Comparison of ENCODE assay signal across 37 cellular contexts in genomic region chr15:65925338-65925737, GRCh38. TPM values are rescaled to one million over a fixed set of nuclear protein-coding genes. Genes with fewer than 3 reads are reported as not detected.
A peak's percentile ranks its signal among the peaks of the same experiment; 100 is the strongest.
DNase-seq lines count a peak whose midpoint lies in the region; ATAC-seq, FAIRE-seq and TF ChIP-seq lines count a peak whose summit lies in the region.
"Had no signal": no experiment of that assay in that cellular context is flagged by ENCODE, and none has a peak within 500 bp of the region (broad histone marks: within the 10 kb centered on the region; RNA-seq: fewer than 3 reads in every experiment).

No MANE protein-coding gene starts in this region.

- H3K36me3 ChIP-seq in GM12878 (ENCODE audit: control insufficient read depth in 2 of 2, insufficient read depth in 2 of 2, low read length in 1 of 2) (no peaks in the 10 kb centered on the region; a peak in 1 of 4 replicates), K562 (ENCODE audit: control insufficient read depth, insufficient read depth, low read length) (no peaks in the 10 kb centered on the region)
- H3K36me3 ChIP-seq: BE2C; BLaER1; BLaER1 treated with 17β-estradiol and CSF1 and Interleukin-3, amounts not matched to agents 10 nM and 100 nM had no signal

- H3K4me3 Mint-ChIP-seq in activated CD8-positive, alpha-beta T cell treated with anti-CD3 and anti-CD28 coated beads, Interleukin-2, amount 10 ng/mL, durations not matched to agents 7 days and 5 days, result no peak overlapping the region
- H3K4me3 Mint-ChIP-seq: B cell; CD14-positive monocyte; CD4-positive, alpha-beta memory T cell; CD4-positive, alpha-beta T cell; CD4-positive, CD25-positive, alpha-beta regulatory T cell; CD8-positive, alpha-beta memory T cell; CD8-positive, alpha-beta T cell had no signal

- no peaks in the 10 kb centered on the region for H3K27me3 Mint-ChIP-seq in activated CD8-positive, alpha-beta T cell treated with anti-CD3 and anti-CD28 coated beads, Interleukin-2, amount 10 ng/mL, durations not matched to agents 7 days and 5 days (ENCODE audit: low read depth)
- H3K27me3 Mint-ChIP-seq: B cell; CD4-positive, alpha-beta memory T cell; CD4-positive, alpha-beta T cell; CD4-positive, CD25-positive, alpha-beta regulatory T cell; CD8-positive, alpha-beta memory T cell had no signal

- no peak for TF ChIP-seq POLR2A in GM12878 (IDR thresholded peaks at IDR 0.05; ENCODE audit: low read depth, low read length)
- TF ChIP-seq POLR2A in K562 (conservative IDR thresholded peaks at IDR 0.05), result no peak

- H3K4me1 ChIP-seq in GM12878 (ENCODE audit: control insufficient read depth, insufficient read depth, low read length) (peaks cover 18% of the 10 kb centered on the region), K562 (replicated peaks in 1 of 2; ENCODE audit: control insufficient read depth in 2 of 2, insufficient read depth in 2 of 2, low read length in 2 of 2) (peaks cover 0 to 11% of the 10 kb centered on the region in 2 experiments; a peak in 3 of 5 replicates)
- H3K4me1 ChIP-seq: A549, BE2C, Caco-2 had no signal

- RAD21 ChIA-PET in GM12878 (lab: Charles Lee; ENCODE audit: unreplicated experiment), result interaction anchor here (0.8 to 7.5 kb wide), 6 partner anchors 9 to 101 kb away, joined by 3 to 61 read pairs (median 4); partner anchors contain the start of gene RAB11A

- H3K27me3 ChIP-seq in GM12878 (replicated peaks in 1 of 2; ENCODE audit: control insufficient read depth in 2 of 2, insufficient read depth in 2 of 2, low read length in 1 of 2), result no peaks in the 10 kb centered on the region
- H3K27me3 ChIP-seq in K562 (ENCODE audit: control insufficient read depth in 2 of 2, insufficient read depth in 2 of 2, low read length in 2 of 2), result no peaks in the 10 kb centered on the region
- H3K27me3 ChIP-seq: BE2C; BLaER1; BLaER1 treated with 17β-estradiol and CSF1 and Interleukin-3, amounts not matched to agents 10 nM and 100 nM had no signal

- POLR2A ChIA-PET in GM12878 (lab: Charles Lee), result interaction anchor here (1.0 to 1.9 kb wide), 3 partner anchors 8 to 56 kb away, joined by 3 to 9 read pairs (median 5); partner anchors contain the start of gene RAB11A
- POLR2A ChIA-PET in K562 (lab: Yijun Ruan, JAX), result interaction anchor here (1.0 to 1.4 kb wide), 3 partner anchors 15 to 28 kb away, joined by 3 to 4 read pairs (median 4); no protein-coding TSS in a partner anchor
- POLR2A ChIA-PET in activated CD8-positive, alpha-beta T cell treated with anti-CD3 and anti-CD28 coated beads, Interleukin-2, amount 10 ng/mL, durations not matched to agents 7 days and 5 days (lab: Charles Lee), result interaction anchor here (0.6 kb wide), 1 partner anchor 1068 kb away, joined by 3 read pairs; no protein-coding TSS in a partner anchor

- H4K20me1 ChIP-seq in GM12878 (ENCODE audit: control insufficient read depth, insufficient read depth) (no peaks in the 10 kb centered on the region), K562 (replicated peaks; ENCODE audit: control insufficient read depth, insufficient read depth, low read length) (no peaks in the 10 kb centered on the region; the same call in 1 of the 2 replicates)

- H3K9me3 Mint-ChIP-seq in activated CD8-positive, alpha-beta T cell treated with anti-CD3 and anti-CD28 coated beads, Interleukin-2, amount 10 ng/mL, durations not matched to agents 7 days and 5 days (ENCODE audit: insufficient read depth), result no peaks in the 10 kb centered on the region
- H3K9me3 Mint-ChIP-seq: CD14-positive monocyte; CD4-positive, alpha-beta memory T cell; CD4-positive, alpha-beta T cell; CD4-positive, CD25-positive, alpha-beta regulatory T cell; CD8-positive, alpha-beta memory T cell; CD8-positive, alpha-beta T cell had no signal

- FAIRE-seq in GM12878 (lab: Jason Lieb, UNC), result no peak
- peak; percentile 29 for FAIRE-seq in K562 (lab: Jason Lieb, UNC)
- FAIRE-seq: A204.1, A549, D721Med had no signal

- in situ Hi-C loops in GM12878 (cut with MboI), result no loop called here
- in situ Hi-C loops in K562 (cut with MboI), result no loop called here

- H2AFZ ChIP-seq in GM12878 (ENCODE audit: control insufficient read depth, low read depth, low read length) (no peak overlapping the region), K562 (ENCODE audit: low read depth, low read length) (no peak overlapping the region)

- H3K79me2 ChIP-seq in GM12878 (ENCODE audit: control insufficient read depth, insufficient read depth, low read length), result no peaks in the 10 kb centered on the region
- no peaks in the 10 kb centered on the region for H3K79me2 ChIP-seq in K562 (ENCODE audit: control insufficient read depth, insufficient read depth, low read length)

- no peak overlapping the region for H3K9ac ChIP-seq in GM12878 (ENCODE audit: control insufficient read depth, insufficient read depth, low read length)
- no peak overlapping the region for H3K9ac ChIP-seq in K562 (ENCODE audit: insufficient read depth in 1 of 2, low read depth in 2 of 2, low read length in 2 of 2)
- H3K9ac ChIP-seq: BLaER1; BLaER1 treated with 17β-estradiol and CSF1 and Interleukin-3, amounts not matched to agents 10 nM and 100 nM had no signal

- CTCF ChIA-PET in GM12878 (lab: Yijun Ruan, JAX), result interaction anchor here (0.9 to 1.7 kb wide), 4 partner anchors 8 to 573 kb away, joined by 3 to 14 read pairs (median 3); no protein-coding TSS in a partner anchor
- CTCF ChIA-PET in K562 (lab: Yijun Ruan, JAX; ENCODE audit: low intra/inter-chr PET ratio), result no interaction called here
- CTCF ChIA-PET in activated CD8-positive, alpha-beta T cell treated with anti-CD3 and anti-CD28 coated beads, Interleukin-2, amount 10 ng/mL, durations not matched to agents 7 days and 5 days (lab: Charles Lee), result no interaction called here

- H3K27ac ChIP-seq in GM12878 (ENCODE audit: control insufficient read depth, insufficient read depth) (no peak overlapping the region), K562 (ENCODE audit: extremely low read depth, low read depth, low read length) (no peak overlapping the region)
- H3K27ac ChIP-seq: 22Rv1; A549; BLaER1; BLaER1 treated with 17β-estradiol and CSF1 and Interleukin-3, amounts not matched to agents 10 nM and 100 nM; C4-2B had no signal

- no peak for TF ChIP-seq RAD21 in GM12878 (IDR thresholded peaks at IDR 0.05; ENCODE audit: insufficient read depth, low read depth, low read length)
- TF ChIP-seq RAD21 in K562 (CRISPR knock-in tag; conservative IDR thresholded peaks at IDR 0.05 in 1 of 2, IDR thresholded peaks at IDR 0.05 in 1 of 2), result no peak

- TF ChIP-seq EP300 in GM12878 (IDR thresholded peaks at IDR 0.05; ENCODE audit: borderline replicate concordance in 1 of 2, control insufficient read depth in 1 of 2, low read depth in 2 of 2, low read length in 2 of 2), result no peak
- no peak for TF ChIP-seq EP300 in K562 (IDR thresholded peaks at IDR 0.05; ENCODE audit: low read length)

- H3K4me2 ChIP-seq in GM12878 (ENCODE audit: control insufficient read depth, insufficient read depth) (no peak overlapping the region), K562 (ENCODE audit: insufficient read depth, low read length) (no peak overlapping the region)
- H3K4me2 ChIP-seq: A549; BLaER1; BLaER1 treated with 17β-estradiol and CSF1 and Interleukin-3, amounts not matched to agents 10 nM and 100 nM had no signal

- no peak overlapping the region for H3K27ac Mint-ChIP-seq in activated CD8-positive, alpha-beta T cell treated with anti-CD3 and anti-CD28 coated beads, Interleukin-2, amount 10 ng/mL, durations not matched to agents 7 days and 5 days
- H3K27ac Mint-ChIP-seq: B cell; CD4-positive, alpha-beta memory T cell; CD4-positive, alpha-beta T cell; CD4-positive, CD25-positive, alpha-beta regulatory T cell; CD8-positive, alpha-beta memory T cell; CD8-positive, alpha-beta T cell had no signal

- H3K9me3 ChIP-seq in GM12878 (replicated peaks; ENCODE audit: control insufficient read depth, insufficient read depth, low read length) (no peaks in the 10 kb centered on the region), K562 (replicated peaks; ENCODE audit: control insufficient read depth, insufficient read depth, low read depth, low read length) (no peaks in the 10 kb centered on the region)
- H3K9me3 ChIP-seq: A549; BE2C; BLaER1; BLaER1 treated with 17β-estradiol and CSF1 and Interleukin-3, amounts not matched to agents 10 nM and 100 nM; Caco-2 had no signal

- 93% methylated on average over 1 of the region's 1 CpG for WGBS in GM12878 (ENCODE audit: insufficient coverage, insufficient replicate concordance, low lambda C conversion rate, missing lambda C conversion rate)
- 20% methylated on average over 1 of the region's 1 CpG for WGBS in K562 (ENCODE audit: insufficient coverage, low coverage, missing lambda C conversion rate)

- SMC1A ChIA-PET in GM12878 (lab: Charles Lee; ENCODE audit: uncharacterized antibody, unreplicated experiment), result interaction anchor here (1.0 to 8.0 kb wide), 7 partner anchors 9 to 295 kb away, joined by 3 to 65 read pairs (median 3); partner anchors contain the start of gene RAB11A

- intact Hi-C loops in GM12878 (cut with micrococcal nuclease; ENCODE audit: unreplicated experiment) (no loop called here), K562 (cut with micrococcal nuclease) (no loop called here)

- no peaks in the 10 kb centered on the region for H3K36me3 Mint-ChIP-seq in activated CD8-positive, alpha-beta T cell treated with anti-CD3 and anti-CD28 coated beads, Interleukin-2, amount 10 ng/mL, durations not matched to agents 7 days and 5 days (ENCODE audit: low read depth)
- H3K36me3 Mint-ChIP-seq: CD14-positive monocyte; CD4-positive, alpha-beta memory T cell; CD8-positive, alpha-beta T cell had no signal

- no peaks in the 10 kb centered on the region for H3K4me1 Mint-ChIP-seq in activated CD8-positive, alpha-beta T cell treated with anti-CD3 and anti-CD28 coated beads, Interleukin-2, amount 10 ng/mL, durations not matched to agents 7 days and 5 days (ENCODE audit: low read depth)
- H3K4me1 Mint-ChIP-seq: CD14-positive monocyte; CD4-positive, alpha-beta memory T cell; CD8-positive, alpha-beta memory T cell had no signal

- ATAC-seq in GM12878, result no peak
- ATAC-seq in K562, result peak; percentile 79
- ATAC-seq in activated CD8-positive, alpha-beta T cell treated with anti-CD3 and anti-CD28 coated beads, Interleukin-2, amount 10 ng/mL, durations not matched to agents 7 days and 5 days, result no peak
- no peak for ATAC-seq in HG03521 (IDR thresholded peaks at IDR 0.05; ENCODE audit: unreplicated experiment)
- ATAC-seq in HG02759 (IDR thresholded peaks at IDR 0.05; ENCODE audit: unreplicated experiment), result no peak
- ATAC-seq: A549; CD8-positive, alpha-beta T cell had no signal

- no peaks in the 10 kb centered on the region for H3K9me1 ChIP-seq in K562 (ENCODE audit: control insufficient read depth, insufficient read depth, low read length)

- BruUV-seq in GM12878 (replicated peaks; lab: Mats Ljungman, UMichigan) (no TSS peak), K562 (replicated peaks; lab: Mats Ljungman, UMichigan) (no TSS peak)

- no peak for TF ChIP-seq CTCF in GM12878 (IDR thresholded peaks at IDR 0.05 in 2 of 3, conservative IDR thresholded peaks at IDR 0.05 in 1 of 3; ENCODE audit: control insufficient read depth in 2 of 3, extremely low read depth in 1 of 3, insufficient read depth in 1 of 3, low read depth in 3 of 3, low read length in 3 of 3)
- TF ChIP-seq CTCF in K562 (IDR thresholded peaks at IDR 0.05 in 2 of 3, conservative IDR thresholded peaks at IDR 0.05 in 1 of 3; ENCODE audit: insufficient read depth in 2 of 3, low read depth in 1 of 3, low read length in 3 of 3), result no peak

- DNase-seq in OCI-M1 (lab: John Stamatoyannopoulos, UW) (peak; percentile 29), amniotic epithelial cell (ENCODE audit: low read depth) (peak; percentile 37), GM12878 (ENCODE audit: low read depth, low spot score) (no peak), K562 (ENCODE audit: extremely low read depth in 1 of 4, low spot score in 3 of 4) (peak; percentile 33 to 52 (median 39)), mucosa of gallbladder (ENCODE audit: low spot score) (no peak)
- no peak for DNase-seq in activated CD8-positive, alpha-beta T cell treated with anti-CD3 and anti-CD28 coated beads, Interleukin-2, amount 10 ng/mL, durations not matched to agents 7 days and 5 days
- DNase-seq: 8988T; ACHN; AML-193; BE2C; C1 segment of cervical spinal cord; Caco-2; Calu3; CD4-positive, alpha-beta memory T cell; CD4-positive, alpha-beta T cell; CD4-positive, CD25-positive, alpha-beta regulatory T cell; CD8-positive, alpha-beta memory T cell; CD8-positive, alpha-beta T cell; COR-L47; DMS 273 treated with DMSO at 0.1 percent for 48 hours; DMS153; DMS53; DMS79; DMS79 treated with DMSO at 0.1 percent for 48 hours; DND-41; EL had no signal

- H3K4me3 ChIP-seq in GM12878 (no peak overlapping the region), K562 (no peak overlapping the region)
- H3K4me3 ChIP-seq: A549; BLaER1; BLaER1 treated with 17β-estradiol and CSF1 and Interleukin-3, amounts not matched to agents 10 nM and 100 nM had no signal

RNA-seq across cellular contexts. Expression of gene RAB11A, which starts 56.0 kb away (rescaled TPM):
- total RNA-seq in GM12878 (2013; cell fraction: nucleolus; rRNA removed), result 70.8 and 70.9 TPM in 2 replicates
- total RNA-seq in GM12878 (2014; rRNA removed) (128 and 141 TPM in 2 replicates), GM12878 (2014; rRNA removed; fragmentation: Illumina TruSeq; extraction: Trizol) (148 and 152 TPM in 2 replicates), GM12878 (2021) (182 and 204 TPM in 2 replicates), K562 (2014; rRNA removed) (122 and 129 TPM in 2 replicates), K562 (2014; rRNA removed; fragmentation: Illumina TruSeq; extraction: Trizol) (265 and 291 TPM in 2 replicates), K562 (2015; rRNA removed; fragmentation: Illumina TruSeq; extraction: Trizol) (188 and 194 TPM in 2 replicates), K562 (2021) (224 and 232 TPM in 2 replicates), mucosa of gallbladder (250 TPM)
- 108 TPM for polyA plus RNA-seq in GM12878 (2011; ENCODE audit: low read depth)
- polyA plus RNA-seq in GM12878 (2011; rRNA removed) (387 and 412 TPM in 2 replicates), GM12878 (2014; fragmentation: Illumina TruSeq; extraction: Trizol) (274 and 338 TPM in 2 replicates), GM12878 (2014; fragmentation: Nextera tagmentation; extraction: Ambion mirVana) (100 to 1,000 TPM; 155 to 179 TPM), GM12878 (2014; rRNA removed) (218 and 266 TPM in 2 replicates), GM12878 (2016; fragmentation: Nextera tagmentation; extraction: Ambion mirVana) (100 to 1,000 TPM; 275 to 291 TPM), K562 (2011; rRNA removed) (336 and 369 TPM in 2 replicates), K562 (2014; fragmentation: Illumina TruSeq; extraction: Trizol) (317 and 338 TPM in 2 replicates), K562 (2014; fragmentation: Nextera tagmentation; extraction: Ambion mirVana) (100 to 1,000 TPM; 236 to 271 TPM), K562 (2014; rRNA removed) (245 and 321 TPM in 2 replicates)
- 245 and 314 TPM in 2 replicates for polyA plus RNA-seq in GM12878 (2011; cell fraction: cytosol; rRNA removed)
- polyA plus RNA-seq in GM12878 (2011; cell fraction: nucleus; rRNA removed), result 170 and 179 TPM in 2 replicates
- polyA plus RNA-seq in GM12878 (2012), result 175 and 233 TPM in 2 replicates
- polyA minus RNA-seq in GM12878 (2011; rRNA and poly(A)+ RNA removed), result 143 and 310 TPM in 2 replicates
- polyA minus RNA-seq in GM12878 (2011; cell fraction: cytosol; rRNA and poly(A)+ RNA removed), result 48.4 and 63.4 TPM in 2 replicates
- 14.7 and 27.4 TPM in 2 replicates for polyA minus RNA-seq in GM12878 (2011; cell fraction: nucleus; rRNA and poly(A)+ RNA removed)
- 56.2 and 68.3 TPM in 2 replicates for total RNA-seq in K562 (2011; cell fraction: chromatin; rRNA removed; ENCODE audit: low replicate concordance)
- total RNA-seq in K562 (2011; cell fraction: nucleolus; rRNA removed), result 12.9 and 14.2 TPM in 2 replicates
- 27.7 and 42.6 TPM in 2 replicates for total RNA-seq in K562 (2011; cell fraction: nucleoplasm; rRNA removed)
- polyA plus RNA-seq in K562 (2011; cell fraction: cytosol; rRNA removed), result 144 and 235 TPM in 2 replicates
- 66.7 and 120 TPM in 2 replicates for polyA plus RNA-seq in K562 (2011; cell fraction: nucleus; rRNA removed)
- polyA plus RNA-seq in K562 (2012), result 291 and 297 TPM in 2 replicates
- 431 and 466 TPM in 2 replicates for polyA minus RNA-seq in K562 (2011; rRNA and poly(A)+ RNA removed)
- polyA minus RNA-seq in K562 (2011; cell fraction: cytosol; rRNA and poly(A)+ RNA removed), result 78.3 and 103 TPM in 2 replicates
- 12.8 and 19.5 TPM in 2 replicates for polyA minus RNA-seq in K562 (2011; cell fraction: nucleus; rRNA and poly(A)+ RNA removed)
- 100 to 1,000 TPM; 163 to 168 TPM for total RNA-seq in activated CD8-positive, alpha-beta T cell treated with anti-CD3 and anti-CD28 coated beads, Interleukin-2, amount 10 ng/mL, durations not matched to agents 7 days and 5 days

Comparison
In these comparisons a context has a peak if more than half of its experiments do, and no peak if none do; other contexts are left out.
1. DNase-seq: peak in OCI-M1 (single experiment), amniotic epithelial cell (single experiment) and K562 (4 of 4); none in GM12878 (single experiment), activated CD8-positive, alpha-beta T cell treated with anti-CD3 and anti-CD28 coated beads, Interleukin-2, amount 10 ng/mL, durations not matched to agents 7 days and 5 days (single experiment) and mucosa of gallbladder (single experiment).